10 cellular contexts compared by ENCODE assay signal in genomic region chr3:184339451-184340135, GRCh38. TPM values are rescaled to one million over a fixed set of nuclear protein-coding genes. Genes with fewer than 3 reads are reported as not detected.
A peak's percentile ranks its signal among the peaks of the same experiment; 100 is the strongest.
DNase-seq lines count a peak whose midpoint lies in the region; ATAC-seq, FAIRE-seq and TF ChIP-seq lines count a peak whose summit lies in the region.
"Not testable (repeated sequence)": the region's sequence is repeated elsewhere in the genome, so short reads cannot be mapped to it uniquely, and the experiment has no call there.
"Had no signal": no experiment of that assay in that cellular context is flagged by ENCODE, and none has a peak within 500 bp of the region (broad histone marks: within the 10 kb centered on the region; RNA-seq: fewer than 3 reads in every experiment).

No MANE protein-coding gene starts in this region.

- H2AFZ ChIP-seq in fibroblast of lung (ENCODE audit: low read length), result not testable (repeated sequence)
- H2AFZ ChIP-seq in keratinocyte (ENCODE audit: control insufficient read depth, low read length), result peak overlapping the region; percentile 49

- not testable (repeated sequence) for H3K4me3 Mint-ChIP-seq in HFFc6

- intact Hi-C loops in gastrocnemius medialis (cut with DNase I; ENCODE audit: low total_unique reads) (loop anchor here (10.0 kb wide), 1 partner anchor 1035 kb away; no protein-coding TSS in a partner anchor), tibial artery (cut with DNase I; ENCODE audit: low total_unique reads) (loop anchor here (2.0 kb wide), 1 partner anchor 41 kb away; the partner anchor contains the start of gene PSMD2)

- not testable (repeated sequence) for H3K27me3 ChIP-seq in RWPE2 (ENCODE audit: insufficient read depth, poor library complexity, severe bottlenecking); fibroblast of lung (ENCODE audit: control insufficient read depth, insufficient read depth, low read length); keratinocyte (ENCODE audit: control insufficient read depth, extremely low read depth, insufficient read depth, low read length); gastrocnemius medialis; tibial artery

- H3K79me2 ChIP-seq in fibroblast of lung (ENCODE audit: control insufficient read depth, insufficient read depth, low read length) (peaks cover 14% of the 10 kb centered on the region), keratinocyte (ENCODE audit: control insufficient read depth, insufficient read depth, low read length) (peaks cover 23% of the 10 kb centered on the region)

- H3K4me3 ChIP-seq in RWPE2 (ENCODE audit: severe bottlenecking); fibroblast of lung (replicated peaks in 1 of 4; ENCODE audit: control extremely low read depth in 1 of 4, insufficient read depth in 1 of 4, low read depth in 3 of 4, low read length in 4 of 4); gastrocnemius medialis; tibial artery: not testable (repeated sequence)
- H3K4me3 ChIP-seq in keratinocyte (ENCODE audit: control insufficient read depth in 2 of 3, extremely low read depth in 1 of 3, insufficient read depth in 2 of 3, low read depth in 1 of 3, low read length in 3 of 3), result peak overlapping the region in 2 of 3 experiments; percentile 16 to 44

- peaks cover 36% of the 10 kb centered on the region for H3K36me3 ChIP-seq in RWPE2 (ENCODE audit: low read depth)
- H3K36me3 ChIP-seq in fibroblast of lung (ENCODE audit: control insufficient read depth, insufficient read depth, low read length), result not testable (repeated sequence)
- peaks cover 13 to 26% of the 10 kb centered on the region in 2 experiments for H3K36me3 ChIP-seq in keratinocyte (ENCODE audit: control insufficient read depth in 2 of 2, extremely low read depth in 1 of 2, insufficient read depth in 2 of 2, low read length in 2 of 2)
- peaks cover 0 to 37% of the 10 kb centered on the region in 2 donors for H3K36me3 ChIP-seq in gastrocnemius medialis
- H3K36me3 ChIP-seq in tibial artery, result peaks cover 36 to 42% (median 40%) of the 10 kb centered on the region in 3 donors

- in situ Hi-C loops in gastrocnemius medialis (cut with MboI; ENCODE audit: low sequenced_read_pairs in 4 of 4), result not testable (repeated sequence)

- H3K36me3 Mint-ChIP-seq in HFFc6 (ENCODE audit: low read depth), result peaks cover 27% of the 10 kb centered on the region

- DNase-seq in HFFc6; RWPE2 (ENCODE audit: low spot score); fibroblast of lung (ENCODE audit: low read depth in 2 of 2); keratinocyte (ENCODE audit: low read depth, low spot score); gastrocnemius medialis; tibial artery: not testable (repeated sequence)

- FAIRE-seq in keratinocyte (lab: Jason Lieb, UNC), result not testable (repeated sequence)

- H3K4me2 ChIP-seq in fibroblast of lung (ENCODE audit: extremely low read depth, insufficient read depth, low read length), result not testable (repeated sequence)
- peak overlapping the region; percentile 90 for H3K4me2 ChIP-seq in keratinocyte (ENCODE audit: control insufficient read depth, extremely low read depth, insufficient read depth, low read depth, low read length)

- dilution Hi-C loops in keratinocyte (cut with MboI; ENCODE audit: extremely low pct_ligation_motif_present, low sequenced_read_pairs), result not testable (repeated sequence)

- peak overlapping the region; percentile 1 for H3K27ac ChIP-seq in RWPE2 (ENCODE audit: poor library complexity, severe bottlenecking)
- peak overlapping the region; percentile 29 for H3K27ac ChIP-seq in cingulate gyrus (ENCODE audit: low read depth, low read length)
- H3K27ac ChIP-seq in fibroblast of lung (ENCODE audit: insufficient read depth, low read length), result peak overlapping the region; percentile 92
- peak overlapping the region; percentile 56 for H3K27ac ChIP-seq in keratinocyte (ENCODE audit: control insufficient read depth, insufficient read depth, low read length)
- H3K27ac ChIP-seq in gastrocnemius medialis, result peak overlapping the region in 3 of 4 donors; percentile 98 to 99 (median 98)
- peak overlapping the region; percentile 97 to 98 for H3K27ac ChIP-seq in tibial artery

- H3K9me1 ChIP-seq in keratinocyte (ENCODE audit: control insufficient read depth, extremely low read depth, insufficient read depth, low read length), result not testable (repeated sequence)

- H3K9me3 Mint-ChIP-seq in HFFc6, result not testable (repeated sequence)

- not testable (repeated sequence) for ATAC-seq in RWPE2 (ENCODE audit: low read depth); gastrocnemius medialis

- H3K27ac Mint-ChIP-seq in HFFc6, result peak overlapping the region; percentile 79; the same call in 1 of the 2 replicates

- peaks cover 71% of the 10 kb centered on the region for H3K4me1 Mint-ChIP-seq in HFFc6 (ENCODE audit: low read depth)

- TF ChIP-seq POLR2A in gastrocnemius medialis (IDR thresholded peaks at IDR 0.05), result not testable (repeated sequence)

- H3K9me3 ChIP-seq in RWPE2 (ENCODE audit: severe bottlenecking); fibroblast of lung (ENCODE audit: control insufficient read depth, insufficient read depth, low read depth, low read length); keratinocyte (ENCODE audit: control insufficient read depth, low read depth, low read length); gastrocnemius medialis; tibial artery: not testable (repeated sequence)

- H3K4me1 ChIP-seq in RWPE2 (ENCODE audit: insufficient read depth, poor library complexity, severe bottlenecking), result peaks cover 14% of the 10 kb centered on the region
- peaks cover 24% of the 10 kb centered on the region for H3K4me1 ChIP-seq in fibroblast of lung (ENCODE audit: control insufficient read depth, extremely low read depth, insufficient read depth, low read length)
- peaks cover 74% of the 10 kb centered on the region for H3K4me1 ChIP-seq in keratinocyte (ENCODE audit: control insufficient read depth, extremely low read depth, insufficient read depth, low read length)
- H3K4me1 ChIP-seq in gastrocnemius medialis, result peaks cover 35 to 44% of the 10 kb centered on the region in 2 donors
- H3K4me1 ChIP-seq in tibial artery, result peaks cover 0 to 39% (median 27%) of the 10 kb centered on the region in 4 donors

- H4K20me1 ChIP-seq in fibroblast of lung (ENCODE audit: control insufficient read depth, extremely low read depth, insufficient read depth, low read length), result not testable (repeated sequence)
- H4K20me1 ChIP-seq in keratinocyte (ENCODE audit: control insufficient read depth, extremely low read depth, insufficient read depth, low read length), result peaks cover 11% of the 10 kb centered on the region

- TF ChIP-seq CTCF in HFFc6 (IDR thresholded peaks at IDR 0.05); RWPE2 (IDR thresholded peaks at IDR 0.05; ENCODE audit: poor library complexity, severe bottlenecking); fibroblast of lung (conservative IDR thresholded peaks at IDR 0.05 in 1 of 2, IDR thresholded peaks at IDR 0.05 in 1 of 2; ENCODE audit: low read depth in 1 of 2, low read length in 2 of 2); keratinocyte (optimal IDR thresholded peaks at IDR 0.05 in 1 of 3, IDR thresholded peaks at IDR 0.05 in 1 of 3, conservative IDR thresholded peaks at IDR 0.05 in 1 of 3; ENCODE audit: extremely low read depth in 1 of 3, insufficient read depth in 2 of 3, low read length in 3 of 3); gastrocnemius medialis (IDR thresholded peaks at IDR 0.05 in 4 of 5, conservative IDR thresholded peaks at IDR 0.05 in 1 of 5); tibial artery (IDR thresholded peaks at IDR 0.05): not testable (repeated sequence)

- peaks cover 19% of the 10 kb centered on the region for H3K27me3 Mint-ChIP-seq in HFFc6 (ENCODE audit: insufficient read depth)

- not testable (repeated sequence) for H3K9ac ChIP-seq in fibroblast of lung (ENCODE audit: insufficient read depth, low read length)
- peak overlapping the region; percentile 66 for H3K9ac ChIP-seq in keratinocyte (ENCODE audit: control insufficient read depth, extremely low read depth, insufficient read depth, low read length)

RNA-seq across cellular contexts. Expression of gene FAM131A, which starts 2.2 kb away (rescaled TPM):
- total RNA-seq in HFFc6 (2021; fragmentation: NEBNext Ultra II Directional; extraction: Animal tissue kit (Norgen Biotek cat#: 25700)), result 10 to 100 TPM; 11.2 to 13.6 (median 11.9) TPM
- total RNA-seq in fibroblast of lung, result 18.5 and 22.3 TPM in 2 replicates
- 9.3 and 13.4 TPM in 2 replicates for polyA plus RNA-seq in fibroblast of lung
- 8.2 and 15.1 TPM in 2 replicates for polyA plus RNA-seq in fibroblast of lung (2012)
- 12.5 and 18.4 TPM in 2 replicates for polyA minus RNA-seq in fibroblast of lung (ENCODE audit: low replicate concordance)
- polyA plus RNA-seq in keratinocyte, result 10.8 to 17.4 TPM (median 12.1 TPM) in 3 replicates
- 8.9 TPM for polyA plus RNA-seq in keratinocyte (2011; ENCODE audit: low read depth)
- polyA plus RNA-seq in keratinocyte (2011; cell fraction: cytosol; rRNA removed), result 5.6 and 17.2 TPM in 2 replicates
- 16.2 and 17.3 TPM in 2 replicates for polyA plus RNA-seq in keratinocyte (2011; cell fraction: nucleus; rRNA removed)
- polyA plus RNA-seq in keratinocyte (2012; ENCODE audit: low replicate concordance), result 8.7 and 23.6 TPM in 2 replicates
- polyA minus RNA-seq in keratinocyte, result 7.2 to 17.9 TPM (median 7.8 TPM) in 3 replicates
- 16.1 TPM for polyA minus RNA-seq in keratinocyte (2011; cell fraction: cytosol; rRNA and poly(A)+ RNA removed)
- 8.5 and 9.5 TPM in 2 replicates for polyA minus RNA-seq in keratinocyte (2011; cell fraction: nucleus; rRNA and poly(A)+ RNA removed)
- 10 to 100 TPM; 14.7 to 27.1 (median 18.8) TPM for total RNA-seq in gastrocnemius medialis

RNA-seq across cellular contexts. Expression of gene CLCN2, which starts 21.8 kb away (rescaled TPM):
- 1 to 10 TPM; 3.4 to 5.1 (median 4.2) TPM for total RNA-seq in HFFc6 (2021; fragmentation: NEBNext Ultra II Directional; extraction: Animal tissue kit (Norgen Biotek cat#: 25700))
- total RNA-seq in fibroblast of lung, result 1.8 and 3.1 TPM in 2 replicates
- 0.93 and 1.7 TPM in 2 replicates for polyA plus RNA-seq in fibroblast of lung
- polyA plus RNA-seq in fibroblast of lung (2012), result 0.92 and 1.9 TPM in 2 replicates
- 1.3 and 5.4 TPM in 2 replicates for polyA minus RNA-seq in fibroblast of lung (ENCODE audit: low replicate concordance)
- polyA plus RNA-seq in keratinocyte, result 3.1 to 3.3 TPM (median 3.2 TPM) in 3 replicates
- polyA plus RNA-seq in keratinocyte (2011; ENCODE audit: low read depth), result 2.0 TPM
- polyA plus RNA-seq in keratinocyte (2011; cell fraction: cytosol; rRNA removed), result 1.2 and 1.7 TPM in 2 replicates
- polyA plus RNA-seq in keratinocyte (2011; cell fraction: nucleus; rRNA removed), result 9.8 and 12.7 TPM in 2 replicates
- polyA plus RNA-seq in keratinocyte (2012; ENCODE audit: low replicate concordance), result 1.7 and 2.6 TPM in 2 replicates
- 4.9 to 11.4 TPM (median 5.6 TPM) in 3 replicates for polyA minus RNA-seq in keratinocyte
- 15.9 TPM for polyA minus RNA-seq in keratinocyte (2011; cell fraction: cytosol; rRNA and poly(A)+ RNA removed)
- polyA minus RNA-seq in keratinocyte (2011; cell fraction: nucleus; rRNA and poly(A)+ RNA removed), result 4.9 and 10.5 TPM in 2 replicates
- total RNA-seq in gastrocnemius medialis, result 1 to 10 TPM in 2 of 4 donors, under 1 TPM in 2; 0.62 to 1.2 (median 0.92) TPM

RNA-seq across cellular contexts. Expression of gene POLR2H, which starts 21.9 kb away (rescaled TPM):
- 10 to 100 TPM; 45.4 to 68.6 (median 50.1) TPM for total RNA-seq in HFFc6 (2021; fragmentation: NEBNext Ultra II Directional; extraction: Animal tissue kit (Norgen Biotek cat#: 25700))
- 59.6 and 62.4 TPM in 2 replicates for total RNA-seq in fibroblast of lung
- polyA plus RNA-seq in fibroblast of lung, result 100 and 124 TPM in 2 replicates
- 50.4 and 60.6 TPM in 2 replicates for polyA plus RNA-seq in fibroblast of lung (2012)
- polyA minus RNA-seq in fibroblast of lung (ENCODE audit: low replicate concordance), result 41.5 and 47.6 TPM in 2 replicates
- 132 to 202 TPM (median 135 TPM) in 3 replicates for polyA plus RNA-seq in keratinocyte
- 34.8 TPM for polyA plus RNA-seq in keratinocyte (2011; ENCODE audit: low read depth)
- 122 and 127 TPM in 2 replicates for polyA plus RNA-seq in keratinocyte (2011; cell fraction: cytosol; rRNA removed)
- 263 and 367 TPM in 2 replicates for polyA plus RNA-seq in keratinocyte (2011; cell fraction: nucleus; rRNA removed)
- polyA plus RNA-seq in keratinocyte (2012; ENCODE audit: low replicate concordance), result 80.1 and 82.0 TPM in 2 replicates
- 33.1 to 71.8 TPM (median 37.7 TPM) in 3 replicates for polyA minus RNA-seq in keratinocyte
- 39.3 TPM for polyA minus RNA-seq in keratinocyte (2011; cell fraction: cytosol; rRNA and poly(A)+ RNA removed)
- 34.3 and 40.5 TPM in 2 replicates for polyA minus RNA-seq in keratinocyte (2011; cell fraction: nucleus; rRNA and poly(A)+ RNA removed)
- total RNA-seq in gastrocnemius medialis, result 10 to 100 TPM; 45.5 to 87.7 (median 53.0) TPM

RNA-seq across cellular contexts. Expression of gene EIF4G1, which starts 25.2 kb away (rescaled TPM):
- 100 to 1,000 TPM; 522 to 605 (median 559) TPM for total RNA-seq in HFFc6 (2021; fragmentation: NEBNext Ultra II Directional; extraction: Animal tissue kit (Norgen Biotek cat#: 25700))
- total RNA-seq in fibroblast of lung, result 187 and 263 TPM in 2 replicates
- 235 and 349 TPM in 2 replicates for polyA plus RNA-seq in fibroblast of lung
- polyA plus RNA-seq in fibroblast of lung (2012), result 257 and 348 TPM in 2 replicates
- polyA minus RNA-seq in fibroblast of lung (ENCODE audit: low replicate concordance), result 773 and 961 TPM in 2 replicates
- 217 to 467 TPM (median 225 TPM) in 3 replicates for polyA plus RNA-seq in keratinocyte
- 314 TPM for polyA plus RNA-seq in keratinocyte (2011; ENCODE audit: low read depth)
- 204 and 208 TPM in 2 replicates for polyA plus RNA-seq in keratinocyte (2011; cell fraction: cytosol; rRNA removed)
- polyA plus RNA-seq in keratinocyte (2011; cell fraction: nucleus; rRNA removed), result 810 and 873 TPM in 2 replicates
- 202 and 422 TPM in 2 replicates for polyA plus RNA-seq in keratinocyte (2012; ENCODE audit: low replicate concordance)
- polyA minus RNA-seq in keratinocyte, result 332 to 1,056 TPM (median 349 TPM) in 3 replicates
- polyA minus RNA-seq in keratinocyte (2011; cell fraction: cytosol; rRNA and poly(A)+ RNA removed), result 249 TPM
- 371 and 479 TPM in 2 replicates for polyA minus RNA-seq in keratinocyte (2011; cell fraction: nucleus; rRNA and poly(A)+ RNA removed)
- total RNA-seq in gastrocnemius medialis, result 100 to 1,000 TPM; 474 to 863 (median 735) TPM

RNA-seq across cellular contexts. Expression of gene THPO, which starts 38.4 kb away (rescaled TPM):
- not detected for total RNA-seq in HFFc6 (2021; fragmentation: NEBNext Ultra II Directional; extraction: Animal tissue kit (Norgen Biotek cat#: 25700))
- total RNA-seq in fibroblast of lung (0.50 and 0.51 TPM in 2 replicates), gastrocnemius medialis (1 to 10 TPM in 1 of 4 donors, under 1 TPM in 2, not detected in 1; 0.36 to 2.5 (median 0.69) TPM)
- polyA plus RNA-seq in fibroblast of lung (0.16 and 0.27 TPM in 2 replicates), keratinocyte (not detected in 3 replicates)
- 0.16 and 0.45 TPM in 2 replicates for polyA plus RNA-seq in fibroblast of lung (2012)
- polyA minus RNA-seq in fibroblast of lung (ENCODE audit: low replicate concordance) (0.59 TPM in 1 of 2 replicates, not detected in the other), keratinocyte (not detected in 3 replicates)
- polyA plus RNA-seq in keratinocyte (2011; ENCODE audit: low read depth), result not detected
- not detected in 2 replicates for polyA plus RNA-seq in keratinocyte (2011; cell fraction: cytosol; rRNA removed)
- polyA plus RNA-seq in keratinocyte (2011; cell fraction: nucleus; rRNA removed), result not detected in 2 replicates
- polyA plus RNA-seq in keratinocyte (2012; ENCODE audit: low replicate concordance), result not detected in 2 replicates
- polyA minus RNA-seq in keratinocyte (2011; cell fraction: cytosol; rRNA and poly(A)+ RNA removed), result not detected
- not detected in 2 replicates for polyA minus RNA-seq in keratinocyte (2011; cell fraction: nucleus; rRNA and poly(A)+ RNA removed)
- total RNA-seq: A673; CD4-positive, alpha-beta memory T cell; OCI-LY7 had no signal
- polyA plus RNA-seq: CD4-positive, alpha-beta memory T cell had no signal

Comparison
In these comparisons a context has a peak if more than half of its experiments do, and no peak if none do; other contexts are left out.
1. H3K27ac ChIP-seq: peak in every context shown above with its lines; median percentile 98 in gastrocnemius medialis; 98 in tibial artery; 92 in fibroblast of lung; 56 in keratinocyte; 29 in cingulate gyrus; 1 in RWPE2.